15 cellular contexts compared by ENCODE assay signal in the genomic region with DNA sequence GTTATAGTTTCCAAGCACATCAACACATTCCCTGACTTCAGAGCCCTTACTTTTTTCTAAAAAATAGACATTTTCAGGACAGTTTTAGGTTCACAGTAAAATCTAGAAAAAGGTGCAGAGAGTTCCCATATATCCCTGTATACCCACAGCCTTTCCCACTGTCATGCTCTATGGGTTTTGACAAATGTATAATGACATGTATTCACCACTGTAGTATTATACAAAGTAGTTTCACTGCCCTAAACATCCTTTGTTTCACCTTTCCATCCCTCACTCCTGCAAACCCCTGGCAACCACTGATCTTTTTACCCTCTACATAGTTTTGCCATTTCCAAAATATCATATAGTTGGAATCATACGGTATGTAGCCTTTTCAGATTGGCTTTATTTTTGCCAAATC.
"Had no signal": no experiment of that assay in that cellular context is flagged by ENCODE, and none has a peak within 500 bp of the region (broad histone marks: within the 10 kb centered on the region; RNA-seq: fewer than 3 reads in every experiment).

No MANE protein-coding gene starts in this region.

- H3K4me3 ChIP-seq: left lung, sigmoid colon, suprapubic skin had no signal

- DNase-seq: activated CD8-positive, alpha-beta memory T cell treated with anti-CD3 and anti-CD28 coated beads for 24 hours; activated effector memory CD4-positive, alpha-beta T cell treated with anti-CD3 and anti-CD28 coated beads, Interleukin-2, amount 50 U/mL, for 16 hours; left lung; sigmoid colon; stimulated activated CD4-positive, alpha-beta T cell treated with anti-CD3 and anti-CD28 coated beads, Interleukin-2, amount 100 ng/mL, for 24 hours; stimulated activated naive CD4-positive, alpha-beta T cell; SW 1271; T-helper 9 cell had no signal

- H3K4me3 Mint-ChIP-seq: nephron, type B pancreatic cell had no signal

- H3K27me3 ChIP-seq: left lung, sigmoid colon, suprapubic skin had no signal

- H3K27me3 Mint-ChIP-seq: type B pancreatic cell had no signal

- H3K27ac Mint-ChIP-seq: type B pancreatic cell had no signal

- H3K4me1 ChIP-seq: sigmoid colon, suprapubic skin had no signal

- ATAC-seq: left lung had no signal

- H3K9me3 ChIP-seq: left lung, sigmoid colon, suprapubic skin had no signal

- FAIRE-seq: colon, endothelial cell of umbilical vein, frontal cortex, keratinocyte had no signal

- H3K27ac ChIP-seq: left lung, sigmoid colon, suprapubic skin had no signal

- H3K9me3 Mint-ChIP-seq: nephron, type B pancreatic cell had no signal
